ENCODE assay signal across 9 cellular contexts in the genomic region with DNA sequence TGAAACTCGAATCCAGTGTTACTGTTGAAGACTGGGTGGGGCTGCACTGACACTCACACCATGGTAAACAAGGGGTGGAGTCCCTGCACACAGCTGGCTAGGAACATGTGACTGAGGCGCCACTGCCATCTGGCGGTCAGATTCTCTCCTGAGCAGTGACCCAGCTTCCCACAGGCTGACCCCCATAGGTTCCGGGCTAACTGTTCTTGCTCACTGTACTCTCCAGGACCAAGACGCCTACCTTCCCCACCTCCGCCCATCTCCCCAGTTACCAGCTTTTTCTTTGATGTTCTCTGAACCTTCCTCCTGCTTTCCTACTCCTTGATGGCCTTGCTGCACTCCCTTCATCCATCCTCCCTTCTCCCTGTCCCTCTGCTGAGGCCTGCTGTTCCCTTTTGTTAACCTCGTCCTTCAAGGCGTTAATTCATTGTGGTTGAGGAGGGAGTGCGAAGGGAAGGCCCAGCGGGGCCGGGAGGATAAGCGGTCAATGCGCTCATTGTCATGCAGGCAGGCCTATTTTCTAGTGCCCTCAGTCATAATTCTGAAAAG.
DNase-seq lines count a peak whose midpoint lies in the region; ATAC-seq and TF ChIP-seq lines count a peak whose summit lies in the region.
"Had no signal": no experiment of that assay in that cellular context is flagged by ENCODE, and none has a peak within 500 bp of the region (broad histone marks: within the 10 kb centered on the region; RNA-seq: fewer than 3 reads in every experiment).

No MANE protein-coding gene starts in this region.

- H3K4me3 ChIP-seq in GM23338, result peak overlapping the region; percentile 24
- H3K4me3 ChIP-seq in KMS-11 (IDR thresholded peaks at IDR 0.05; ENCODE audit: insufficient read depth, low read depth, low read length), result no peak overlapping the region
- no peak overlapping the region for H3K4me3 ChIP-seq in RWPE2 (ENCODE audit: severe bottlenecking)
- no peak overlapping the region for H3K4me3 ChIP-seq in ovary

- peak overlapping the region; percentile 39; the same call in 1 of the 2 replicates for H3K27ac Mint-ChIP-seq in GM23338
- H3K27ac Mint-ChIP-seq in type B pancreatic cell, result peak overlapping the region; percentile 48
- H3K27ac Mint-ChIP-seq: stimulated activated naive CD8-positive, alpha-beta T cell treated with anti-CD3 and anti-CD28 coated beads, Interleukin-15, Interleukin-2, amounts not matched to agents 100 ng/mL and 50 ng/mL, for 24 hours had no signal

- H3K27me3 ChIP-seq in GM23338 (ENCODE audit: insufficient read depth) (no peaks in the 10 kb centered on the region), KMS-11 (ENCODE audit: insufficient read depth, low read depth) (no peaks in the 10 kb centered on the region), RWPE2 (ENCODE audit: insufficient read depth, poor library complexity, severe bottlenecking) (no peaks in the 10 kb centered on the region), ovary (no peaks in the 10 kb centered on the region)

- H2AFZ ChIP-seq in GM23338, result peak overlapping the region; percentile 83
- peak overlapping the region; percentile 77; the same call in 1 of the 2 replicates for H2AFZ ChIP-seq in KMS-11 (ENCODE audit: low read depth)

- H3K4me3 Mint-ChIP-seq in GM23338 (peak overlapping the region; percentile 51), type B pancreatic cell (no peak overlapping the region)
- H3K4me3 Mint-ChIP-seq: stimulated activated naive CD8-positive, alpha-beta T cell treated with anti-CD3 and anti-CD28 coated beads, Interleukin-15, Interleukin-2, amounts not matched to agents 100 ng/mL and 50 ng/mL, for 24 hours had no signal

- no peaks in the 10 kb centered on the region for H3F3A ChIP-seq in GM23338 (replicated peaks; ENCODE audit: low read depth)

- H3K27ac ChIP-seq in GM23338 (ENCODE audit: low read depth) (no peak overlapping the region), KMS-11 (no peak overlapping the region), RWPE2 (ENCODE audit: poor library complexity, severe bottlenecking) (no peak overlapping the region), ovary (no peak overlapping the region)

- no peaks in the 10 kb centered on the region for H3K36me3 Mint-ChIP-seq in GM23338 (ENCODE audit: low read depth)
- H3K36me3 Mint-ChIP-seq in type B pancreatic cell, result no peaks in the 10 kb centered on the region

- no peaks in the 10 kb centered on the region for H3K79me2 ChIP-seq in GM23338 (replicated peaks; ENCODE audit: insufficient read depth)
- no peaks in the 10 kb centered on the region for H3K79me2 ChIP-seq in KMS-11 (ENCODE audit: insufficient read depth, low read depth)

- H3K4me2 ChIP-seq in GM23338, result peak overlapping the region; percentile 59
- peak overlapping the region; percentile 69 for H3K4me2 ChIP-seq in KMS-11

- no peak for TF ChIP-seq POLR2A in ovary (IDR thresholded peaks at IDR 0.05)

- H4K20me1 ChIP-seq in GM23338 (replicated peaks; ENCODE audit: insufficient read depth), result no peaks in the 10 kb centered on the region
- H4K20me1 ChIP-seq in KMS-11 (ENCODE audit: insufficient read depth), result no peaks in the 10 kb centered on the region

- H3K4me1 Mint-ChIP-seq in GM23338 (peaks cover 24% of the 10 kb centered on the region), type B pancreatic cell (ENCODE audit: unreplicated experiment) (peaks cover 6% of the 10 kb centered on the region)

- H3K9ac ChIP-seq in KMS-11, result no peak overlapping the region

- peaks cover 5% of the 10 kb centered on the region for H3K27me3 Mint-ChIP-seq in GM23338 (ENCODE audit: insufficient read depth, low read depth, poor library complexity)
- no peaks in the 10 kb centered on the region for H3K27me3 Mint-ChIP-seq in type B pancreatic cell

- TF ChIP-seq CTCF in GM23338 (conservative IDR thresholded peaks at IDR 0.05; ENCODE audit: low read depth in 2 of 2) (peak; percentile 76 to 92), KMS-11 (conservative IDR thresholded peaks at IDR 0.05; ENCODE audit: low read depth, low read length) (peak; percentile 77), RWPE2 (IDR thresholded peaks at IDR 0.05; ENCODE audit: poor library complexity, severe bottlenecking) (peak; percentile 98), ovary (IDR thresholded peaks at IDR 0.05) (peak; percentile 35 to 79 (median 73)), type B pancreatic cell (conservative IDR thresholded peaks at IDR 0.05) (peak; percentile 88)

- H3K4me1 ChIP-seq in GM23338 (ENCODE audit: insufficient read depth) (peaks cover 19% of the 10 kb centered on the region), KMS-11 (ENCODE audit: low read depth, poor library complexity, severe bottlenecking) (peaks cover 23% of the 10 kb centered on the region), RWPE2 (ENCODE audit: insufficient read depth, poor library complexity, severe bottlenecking) (no peaks in the 10 kb centered on the region), ovary (ENCODE audit: insufficient read depth) (no peaks in the 10 kb centered on the region)

- ATAC-seq in GM23338 (peak; percentile 99), RWPE2 (ENCODE audit: low read depth) (peak; percentile 100)

- H3K9me2 ChIP-seq in GM23338 (ENCODE audit: insufficient read depth), result no peaks in the 10 kb centered on the region

- no peak for TF ChIP-seq EP300 in ovary (IDR thresholded peaks at IDR 0.05)

- 67 to 69% (median 67%) methylated on average over 13 of the region's 13 CpGs for WGBS in ovary, 3 donors

- H3K9me3 ChIP-seq in RWPE2 (ENCODE audit: severe bottlenecking), result no peaks in the 10 kb centered on the region
- H3K9me3 ChIP-seq in ovary, result no peaks in the 10 kb centered on the region

- DNase-seq in EL, result peak; percentile 83
- peak; percentile 95 for DNase-seq in GM23338 (ENCODE audit: low spot score)
- DNase-seq in RWPE2 (ENCODE audit: low spot score), result peak; percentile 88
- DNase-seq in activated effector memory CD4-positive, alpha-beta T cell treated with anti-CD3 and anti-CD28 coated beads, Interleukin-2, amount 50 U/mL, for 16 hours, result peak; percentile 79
- peak; percentile 72 for DNase-seq in glomerular visceral epithelial cell (ENCODE audit: extremely low spot score)
- peak; percentile 80 to 91 (median 89) for DNase-seq in ovary
- peak; percentile 79 for DNase-seq in type B pancreatic cell (ENCODE audit: extremely low spot score, unreplicated experiment)

- H3K9me3 Mint-ChIP-seq in GM23338, result peaks cover 3% of the 10 kb centered on the region; the same call in 1 of the 3 replicates
- peaks cover 5% of the 10 kb centered on the region for H3K9me3 Mint-ChIP-seq in type B pancreatic cell
- H3K9me3 Mint-ChIP-seq: stimulated activated naive CD8-positive, alpha-beta T cell treated with anti-CD3 and anti-CD28 coated beads, Interleukin-15, Interleukin-2, amounts not matched to agents 100 ng/mL and 50 ng/mL, for 24 hours had no signal

- intact Hi-C loops in ovary (cut with DNase I), result loop anchor here in 1 of 4 donors (5.0 to 10.0 kb wide), 2 partner anchors 579 to 767 kb away; a partner anchor contains a TSS

- H3K36me3 ChIP-seq in GM23338 (ENCODE audit: insufficient read depth) (no peaks in the 10 kb centered on the region), KMS-11 (ENCODE audit: insufficient read depth) (no peaks in the 10 kb centered on the region), RWPE2 (ENCODE audit: low read depth) (no peaks in the 10 kb centered on the region), ovary (no peaks in the 10 kb centered on the region)

TF ChIP-seq in GM23338, 12 proteins besides CTCF, POLR2A, EP300 and RAD21 (continues in another document):
- TF ChIP-seq, protein P1, sequence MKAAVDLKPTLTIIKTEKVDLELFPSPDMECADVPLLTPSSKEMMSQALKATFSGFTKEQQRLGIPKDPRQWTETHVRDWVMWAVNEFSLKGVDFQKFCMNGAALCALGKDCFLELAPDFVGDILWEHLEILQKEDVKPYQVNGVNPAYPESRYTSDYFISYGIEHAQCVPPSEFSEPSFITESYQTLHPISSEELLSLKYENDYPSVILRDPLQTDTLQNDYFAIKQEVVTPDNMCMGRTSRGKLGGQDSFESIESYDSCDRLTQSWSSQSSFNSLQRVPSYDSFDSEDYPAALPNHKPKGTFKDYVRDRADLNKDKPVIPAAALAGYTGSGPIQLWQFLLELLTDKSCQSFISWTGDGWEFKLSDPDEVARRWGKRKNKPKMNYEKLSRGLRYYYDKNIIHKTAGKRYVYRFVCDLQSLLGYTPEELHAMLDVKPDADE (IDR thresholded peaks at IDR 0.05), result no peak
- TF ChIP-seq NANOG (IDR thresholded peaks at IDR 0.05; ENCODE audit: borderline replicate concordance) (no peak), EZH2 (IDR thresholded peaks at IDR 0.05; ENCODE audit: low read depth, unreplicated experiment) (no peak), ZNF331 (CRISPR knock-in tag; IDR thresholded peaks at IDR 0.05; ENCODE audit: low read depth) (no peak), JUNB (IDR thresholded peaks at IDR 0.05; ENCODE audit: unreplicated experiment) (no peak), CREB1 (CRISPR knock-in tag; IDR thresholded peaks at IDR 0.05; ENCODE audit: low read depth) (no peak), STAT1 (IDR thresholded peaks at IDR 0.05; ENCODE audit: unreplicated experiment) (no peak), EZH2phosphoT487 (IDR thresholded peaks at IDR 0.05; ENCODE audit: unreplicated experiment) (no peak), ZNF114 (CRISPR knock-in tag; IDR thresholded peaks at IDR 0.05) (peak; percentile 62; the same call in 1 of the 2 replicates)
- TF ChIP-seq, protein P2, sequence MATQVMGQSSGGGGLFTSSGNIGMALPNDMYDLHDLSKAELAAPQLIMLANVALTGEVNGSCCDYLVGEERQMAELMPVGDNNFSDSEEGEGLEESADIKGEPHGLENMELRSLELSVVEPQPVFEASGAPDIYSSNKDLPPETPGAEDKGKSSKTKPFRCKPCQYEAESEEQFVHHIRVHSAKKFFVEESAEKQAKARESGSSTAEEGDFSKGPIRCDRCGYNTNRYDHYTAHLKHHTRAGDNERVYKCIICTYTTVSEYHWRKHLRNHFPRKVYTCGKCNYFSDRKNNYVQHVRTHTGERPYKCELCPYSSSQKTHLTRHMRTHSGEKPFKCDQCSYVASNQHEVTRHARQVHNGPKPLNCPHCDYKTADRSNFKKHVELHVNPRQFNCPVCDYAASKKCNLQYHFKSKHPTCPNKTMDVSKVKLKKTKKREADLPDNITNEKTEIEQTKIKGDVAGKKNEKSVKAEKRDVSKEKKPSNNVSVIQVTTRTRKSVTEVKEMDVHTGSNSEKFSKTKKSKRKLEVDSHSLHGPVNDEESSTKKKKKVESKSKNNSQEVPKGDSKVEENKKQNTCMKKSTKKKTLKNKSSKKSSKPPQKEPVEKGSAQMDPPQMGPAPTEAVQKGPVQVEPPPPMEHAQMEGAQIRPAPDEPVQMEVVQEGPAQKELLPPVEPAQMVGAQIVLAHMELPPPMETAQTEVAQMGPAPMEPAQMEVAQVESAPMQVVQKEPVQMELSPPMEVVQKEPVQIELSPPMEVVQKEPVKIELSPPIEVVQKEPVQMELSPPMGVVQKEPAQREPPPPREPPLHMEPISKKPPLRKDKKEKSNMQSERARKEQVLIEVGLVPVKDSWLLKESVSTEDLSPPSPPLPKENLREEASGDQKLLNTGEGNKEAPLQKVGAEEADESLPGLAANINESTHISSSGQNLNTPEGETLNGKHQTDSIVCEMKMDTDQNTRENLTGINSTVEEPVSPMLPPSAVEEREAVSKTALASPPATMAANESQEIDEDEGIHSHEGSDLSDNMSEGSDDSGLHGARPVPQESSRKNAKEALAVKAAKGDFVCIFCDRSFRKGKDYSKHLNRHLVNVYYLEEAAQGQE (IDR thresholded peaks at IDR 0.05; ENCODE audit: unreplicated experiment), result no peak
